ENCODE assay signal across 33 cellular contexts in genomic region chr1:230020451-230020850, GRCh38.
"Had no signal": no experiment of that assay in that cellular context is flagged by ENCODE, and none has a peak within 500 bp of the region (broad histone marks: within the 10 kb centered on the region; RNA-seq: fewer than 3 reads in every experiment).

No MANE protein-coding gene starts in this region.

- H3K27me3 ChIP-seq: ascending aorta had no signal

- H3K4me1 Mint-ChIP-seq: activated B cell treated with CpG ODN at 0.5 μM for 24 hours; activated CD4-positive, alpha-beta memory T cell treated with anti-CD3 and anti-CD28 coated beads, Interleukin-2, amount 10 ng/mL, durations not matched to agents 7 days and 5 days; activated CD4-positive, alpha-beta T cell treated with anti-CD3 and anti-CD28 coated beads, Interleukin-2, amount 10 ng/mL, durations not matched to agents 7 days and 5 days; activated CD8-positive, alpha-beta memory T cell treated with anti-CD3 and anti-CD28 coated beads, Interleukin-2, amount 10 ng/mL, durations not matched to agents 7 days and 5 days; activated naive CD4-positive, alpha-beta T cell treated with anti-CD3 and anti-CD28 coated beads, Interleukin-2, amount 10 ng/mL, durations not matched to agents 7 days and 5 days; activated naive CD4-positive, alpha-beta T cell treated with anti-CD3 and anti-CD28 coated beads, Interleukin-2, amount 50 U/mL, for 24 hours; activated naive CD8-positive, alpha-beta T cell treated with anti-CD3 and anti-CD28 coated beads, Interleukin-2, amount 10 ng/mL, durations not matched to agents 7 days and 5 days; activated naive CD8-positive, alpha-beta T cell treated with anti-CD3 and anti-CD28 coated beads, Interleukin-2, amount 50 U/mL, for 24 hours had no signal

- H3K36me3 Mint-ChIP-seq: activated CD8-positive, alpha-beta memory T cell treated with anti-CD3 and anti-CD28 coated beads, Interleukin-2, amount 10 ng/mL, durations not matched to agents 7 days and 5 days; activated naive CD4-positive, alpha-beta T cell treated with anti-CD3 and anti-CD28 coated beads, Interleukin-2, amount 10 ng/mL, durations not matched to agents 7 days and 5 days; activated naive CD8-positive, alpha-beta T cell; activated naive CD8-positive, alpha-beta T cell treated with anti-CD3 and anti-CD28 coated beads, Interleukin-2, amount 10 ng/mL, durations not matched to agents 7 days and 5 days; brain had no signal

- H3K4me3 Mint-ChIP-seq: activated B cell treated with CpG ODN at 0.5 μM for 24 hours; activated CD4-positive, alpha-beta memory T cell treated with anti-CD3 and anti-CD28 coated beads, Interleukin-2, amount 10 ng/mL, durations not matched to agents 7 days and 5 days; activated CD4-positive, alpha-beta T cell treated with anti-CD3 and anti-CD28 coated beads, Interleukin-2, amount 10 ng/mL, durations not matched to agents 7 days and 5 days; activated CD8-positive, alpha-beta memory T cell treated with anti-CD3 and anti-CD28 coated beads, Interleukin-2, amount 10 ng/mL, durations not matched to agents 7 days and 5 days; activated CD8-positive, alpha-beta T cell treated with anti-CD3 and anti-CD28 coated beads, Interleukin-2, amount 10 ng/mL, durations not matched to agents 7 days and 5 days; activated naive CD4-positive, alpha-beta T cell treated with anti-CD3 and anti-CD28 coated beads, Interleukin-2, amount 10 ng/mL, durations not matched to agents 7 days and 5 days; activated naive CD4-positive, alpha-beta T cell treated with anti-CD3 and anti-CD28 coated beads, Interleukin-2, amount 50 U/mL, for 24 hours; activated naive CD8-positive, alpha-beta T cell; activated naive CD8-positive, alpha-beta T cell treated with anti-CD3 and anti-CD28 coated beads, Interleukin-2, amount 10 ng/mL, durations not matched to agents 7 days and 5 days; activated naive CD8-positive, alpha-beta T cell treated with anti-CD3 and anti-CD28 coated beads, Interleukin-2, amount 50 U/mL, for 24 hours; activated T-cell treated with anti-CD3 and anti-CD28 coated beads, Interleukin-2, amount 50 U/mL, for 24 hours; brain; T-helper 1 cell treated with Interleukin-12 subunit alpha and Interleukin-12 subunit beta and Interleukin-4 antibody, amounts not matched to agents 30 μg/mL and 1 μg/mL, for 36 hours; T-helper 2 cell treated with Interferon-gamma antibody and Interleukin-4, amounts not matched to agents 5 μg/mL and 100 μg/mL, for 36 hours had no signal

- FAIRE-seq: TTC549 had no signal

- H3K4me3 ChIP-seq: ascending aorta had no signal

- H3K36me3 ChIP-seq: ascending aorta had no signal

- DNase-seq: activated B cell treated with CpG ODN at 0.5 μM for 24 hours; activated CD4-positive, alpha-beta memory T cell treated with anti-CD3 and anti-CD28 coated beads, Interleukin-2, amount 10 ng/mL, durations not matched to agents 7 days and 5 days; activated CD4-positive, alpha-beta T cell treated with anti-CD3 and anti-CD28 coated beads for 48 hours; activated CD4-positive, alpha-beta T cell treated with anti-CD3 and anti-CD28 coated beads, Interleukin-2, amount 10 ng/mL, durations not matched to agents 7 days and 5 days; activated CD4-positive, alpha-beta T cell treated with anti-CD3 and anti-CD28 coated beads, Interleukin-2, amount 50 U/mL, for 48 hours; activated CD4-positive, CD25-positive, alpha-beta regulatory T cell treated with anti-CD3 and anti-CD28 coated beads, Interleukin-2, amount 50 U/mL, for 72 hours; activated CD8-positive, alpha-beta memory T cell treated with anti-CD3 and anti-CD28 coated beads for 24 hours; activated CD8-positive, alpha-beta memory T cell treated with anti-CD3 and anti-CD28 coated beads, Interleukin-2, amount 10 ng/mL, durations not matched to agents 7 days and 5 days; activated CD8-positive, alpha-beta memory T cell treated with anti-CD3 and anti-CD28 coated beads, Interleukin-2, amount 50 U/mL, for 48 hours; activated CD8-positive, alpha-beta T cell treated with anti-CD3 and anti-CD28 coated beads, Interleukin-2, amount 10 ng/mL, durations not matched to agents 7 days and 5 days; activated effector memory CD4-positive, alpha-beta T cell treated with Interleukin-2 at 50 U/mL for 16 hours; activated gamma-delta T cell; activated naive CD4-positive, alpha-beta T cell treated with anti-CD3 and anti-CD28 coated beads, Interleukin-2, amount 10 ng/mL, durations not matched to agents 7 days and 5 days; activated naive CD4-positive, alpha-beta T cell treated with Interleukin-2 at 50 U/mL for 16 hours; activated naive CD8-positive, alpha-beta T cell treated with anti-CD3 and anti-CD28 coated beads, Interleukin-2, amount 10 ng/mL, durations not matched to agents 7 days and 5 days; activated naive CD8-positive, alpha-beta T cell treated with anti-CD3 and anti-CD28 coated beads, Interleukin-2, amount 50 U/mL, for 24 hours; activated T-cell treated with anti-CD3 and anti-CD28 coated beads, Interleukin-2, amount 50 U/mL, for 24 hours; activated T-cell treated with anti-CD3 and anti-CD28 coated beads, Interleukin-2, amount 50 U/mL, for 48 hours; amygdala; anterior cingulate cortex; central memory CD4-positive, alpha-beta T cell; T-helper 1 cell; T-helper 2 cell; T-helper 9 cell had no signal

- H3K4me1 ChIP-seq: ascending aorta had no signal

- H3K9me3 ChIP-seq: ascending aorta had no signal

- H3K27me3 Mint-ChIP-seq: activated T-cell treated with anti-CD3 and anti-CD28 coated beads, Interleukin-2, amount 50 U/mL, for 24 hours had no signal

- H3K27ac Mint-ChIP-seq: activated B cell treated with CpG ODN at 0.5 μM for 24 hours; activated CD4-positive, alpha-beta memory T cell treated with anti-CD3 and anti-CD28 coated beads, Interleukin-2, amount 10 ng/mL, durations not matched to agents 7 days and 5 days; activated CD4-positive, alpha-beta T cell treated with anti-CD3 and anti-CD28 coated beads, Interleukin-2, amount 10 ng/mL, durations not matched to agents 7 days and 5 days; activated CD8-positive, alpha-beta memory T cell treated with anti-CD3 and anti-CD28 coated beads, Interleukin-2, amount 10 ng/mL, durations not matched to agents 7 days and 5 days; activated CD8-positive, alpha-beta T cell treated with anti-CD3 and anti-CD28 coated beads, Interleukin-2, amount 10 ng/mL, durations not matched to agents 7 days and 5 days; activated naive CD4-positive, alpha-beta T cell treated with anti-CD3 and anti-CD28 coated beads, Interleukin-2, amount 10 ng/mL, durations not matched to agents 7 days and 5 days; activated naive CD4-positive, alpha-beta T cell treated with anti-CD3 and anti-CD28 coated beads, Interleukin-2, amount 50 U/mL, for 24 hours; activated naive CD8-positive, alpha-beta T cell; activated naive CD8-positive, alpha-beta T cell treated with anti-CD3 and anti-CD28 coated beads, Interleukin-2, amount 10 ng/mL, durations not matched to agents 7 days and 5 days; activated naive CD8-positive, alpha-beta T cell treated with anti-CD3 and anti-CD28 coated beads, Interleukin-2, amount 50 U/mL, for 24 hours; activated T-cell treated with anti-CD3 and anti-CD28 coated beads, Interleukin-2, amount 50 U/mL, for 24 hours; activated T-helper 2 cell treated with anti-CD3 and anti-CD28 coated beads, Interferon-gamma antibody, Interleukin-2, Interleukin-4, amounts not matched to agents 10 μg/mL and 5 μg/mL and 100 μg/mL, durations not matched to agents 14 hours and 24 hours and 36 hours; brain; T-helper 1 cell treated with Interleukin-12 subunit alpha and Interleukin-12 subunit beta and Interleukin-4 antibody, amounts not matched to agents 30 μg/mL and 1 μg/mL, for 36 hours; T-helper 2 cell treated with Interferon-gamma antibody and Interleukin-4, amounts not matched to agents 5 μg/mL and 100 μg/mL, for 36 hours had no signal

- ATAC-seq: activated CD8-positive, alpha-beta memory T cell treated with anti-CD3 and anti-CD28 coated beads, Interleukin-2, amount 10 ng/mL, durations not matched to agents 7 days and 5 days; activated CD8-positive, alpha-beta T cell treated with anti-CD3 and anti-CD28 coated beads, Interleukin-2, amount 10 ng/mL, durations not matched to agents 7 days and 5 days; activated naive CD8-positive, alpha-beta T cell treated with anti-CD3 and anti-CD28 coated beads, Interleukin-2, amount 50 U/mL, for 24 hours had no signal

- H3K9me3 Mint-ChIP-seq: activated CD4-positive, alpha-beta memory T cell treated with anti-CD3 and anti-CD28 coated beads, Interleukin-2, amount 10 ng/mL, durations not matched to agents 7 days and 5 days; activated CD4-positive, alpha-beta T cell treated with anti-CD3 and anti-CD28 coated beads, Interleukin-2, amount 10 ng/mL, durations not matched to agents 7 days and 5 days; activated naive CD4-positive, alpha-beta T cell treated with anti-CD3 and anti-CD28 coated beads, Interleukin-2, amount 10 ng/mL, durations not matched to agents 7 days and 5 days; activated naive CD8-positive, alpha-beta T cell treated with anti-CD3 and anti-CD28 coated beads, Interleukin-2, amount 10 ng/mL, durations not matched to agents 7 days and 5 days; activated naive CD8-positive, alpha-beta T cell treated with anti-CD3 and anti-CD28 coated beads, Interleukin-2, amount 50 U/mL, for 24 hours; activated T-cell treated with anti-CD3 and anti-CD28 coated beads, Interleukin-2, amount 50 U/mL, for 24 hours; activated T-helper 2 cell treated with anti-CD3 and anti-CD28 coated beads, Interferon-gamma antibody, Interleukin-2, Interleukin-4, amounts not matched to agents 10 μg/mL and 5 μg/mL and 100 μg/mL, durations not matched to agents 14 hours and 24 hours and 36 hours; T-helper 2 cell treated with Interferon-gamma antibody and Interleukin-4, amounts not matched to agents 5 μg/mL and 100 μg/mL, for 36 hours had no signal

- H3K27ac ChIP-seq: ascending aorta, VCaP had no signal
